8 cellular contexts compared by ENCODE assay signal in genomic region chr17:8173056-8173870, GRCh38. TPM values are rescaled to one million over a fixed set of nuclear protein-coding genes. Genes with fewer than 3 reads are reported as not detected.
A peak's percentile ranks its signal among the peaks of the same experiment; 100 is the strongest.
DNase-seq lines count a peak whose midpoint lies in the region; ATAC-seq and TF ChIP-seq lines count a peak whose summit lies in the region.

No MANE protein-coding gene starts in this region.

- POLR2A ChIA-PET in CD4-positive, alpha-beta memory T cell (lab: Charles Lee; ENCODE audit: partially characterized antibody) = interaction anchor here (0.6 to 26.2 kb wide), 34 partner anchors 14 to 935 kb away, joined by 3 to 1074 read pairs (median 5); partner anchors contain the start of genes ALOXE3, AURKB, BORCS6 and CTC1
- POLR2A ChIA-PET in activated CD4-positive, alpha-beta T cell treated with anti-CD3 and anti-CD28 coated beads for 36 hours (lab: Charles Lee) = interaction anchor here (0.5 to 2.7 kb wide), 42 partner anchors 9 to 776 kb away, joined by 3 to 99 read pairs (median 6); partner anchors contain the start of genes ALOXE3, AURKB, BORCS6 and CTC1

- TF ChIP-seq RAD21 in liver (IDR thresholded peaks at IDR 0.05) = peak; percentile 37 to 57

- H3K4me3 Mint-ChIP-seq in CD4-positive, alpha-beta memory T cell = peak overlapping the region; percentile 84 to 94 (median 90)
- H3K4me3 Mint-ChIP-seq in activated CD4-positive, alpha-beta T cell treated with anti-CD3 and anti-CD28 coated beads for 36 hours = peak overlapping the region; percentile 78

- H3K9me3 ChIP-seq in CD4-positive, alpha-beta memory T cell (ENCODE audit: control insufficient read depth in 1 of 2, low read length in 2 of 2) = no peaks in the 10 kb centered on the region
- no peaks in the 10 kb centered on the region for H3K9me3 ChIP-seq in liver (ENCODE audit: control insufficient read depth in 4 of 4, low read length in 3 of 4)

- peaks cover 30 to 61% (median 43%) of the 10 kb centered on the region in 4 donors for H3K4me1 Mint-ChIP-seq in CD4-positive, alpha-beta memory T cell
- H3K4me1 Mint-ChIP-seq in activated CD4-positive, alpha-beta T cell treated with anti-CD3 and anti-CD28 coated beads for 36 hours = peaks cover 40% of the 10 kb centered on the region

- CTCF ChIA-PET in CD4-positive, alpha-beta memory T cell (lab: Charles Lee; ENCODE audit: partially characterized antibody) = interaction anchor here (0.9 to 1.6 kb wide), 11 partner anchors 9 to 122 kb away, joined by 3 to 11 read pairs (median 4); partner anchors contain the start of genes BORCS6 and SLC25A35
- CTCF ChIA-PET in activated CD4-positive, alpha-beta T cell treated with anti-CD3 and anti-CD28 coated beads for 36 hours (lab: Charles Lee) = interaction anchor here (0.6 to 2.1 kb wide), 12 partner anchors 9 to 486 kb away, joined by 3 to 18 read pairs (median 4); partner anchors contain the start of genes AURKB and TP53

- H3K27ac Mint-ChIP-seq in CD4-positive, alpha-beta memory T cell = peak overlapping the region; percentile 98 to 100 (median 100)
- peak overlapping the region; percentile 96 for H3K27ac Mint-ChIP-seq in activated CD4-positive, alpha-beta T cell treated with anti-CD3 and anti-CD28 coated beads for 36 hours

- peaks cover 45% of the 10 kb centered on the region for H3K4me1 ChIP-seq in CD4-positive, alpha-beta memory T cell (ENCODE audit: insufficient read depth, low read length)
- H3K4me1 ChIP-seq in liver (ENCODE audit: control insufficient read depth in 4 of 4, insufficient read depth in 4 of 4, low read length in 3 of 4) = peaks cover 2 to 31% (median 19%) of the 10 kb centered on the region in 4 donors

- H3K36me3 ChIP-seq in CD4-positive, alpha-beta memory T cell (ENCODE audit: insufficient read depth, low read length) = no peaks in the 10 kb centered on the region
- H3K36me3 ChIP-seq in liver (ENCODE audit: control insufficient read depth in 4 of 4, insufficient read depth in 3 of 4, low read depth in 1 of 4, low read length in 3 of 4) = no peaks in the 10 kb centered on the region

- H3K27me3 ChIP-seq in CD4-positive, alpha-beta memory T cell (ENCODE audit: insufficient read depth, low read length) = no peaks in the 10 kb centered on the region
- H3K27me3 ChIP-seq in liver (ENCODE audit: control insufficient read depth in 4 of 4, insufficient read depth in 4 of 4, low read length in 3 of 4) = no peaks in the 10 kb centered on the region

- H3K4me3 ChIP-seq in CD4-positive, alpha-beta memory T cell (ENCODE audit: low read length in 2 of 2) = peak overlapping the region; percentile 12 to 52
- H3K4me3 ChIP-seq in liver (ENCODE audit: low read depth in 1 of 3, low read length in 3 of 3) = peak overlapping the region in 2 of 3 donors; percentile 28 to 46

- peak overlapping the region; percentile 99 for H3K27ac ChIP-seq in CD4-positive, alpha-beta memory T cell (ENCODE audit: low read depth, low read length)
- H3K27ac ChIP-seq in liver (ENCODE audit: low read depth in 1 of 2, low read length in 2 of 2) = peak overlapping the region; percentile 90 to 91

- TF ChIP-seq CTCF in liver (IDR thresholded peaks at IDR 0.05; ENCODE audit: low read depth, low read length, missing input control) = no peak

- ATAC-seq in GM19395 (IDR thresholded peaks at IDR 0.05; ENCODE audit: unreplicated experiment) = peak; percentile 81
- ATAC-seq in HG03469 (IDR thresholded peaks at IDR 0.05; ENCODE audit: unreplicated experiment) = peak; percentile 50
- peak; percentile 87 for ATAC-seq in activated CD4-positive, alpha-beta T cell treated with anti-CD3 and anti-CD28 coated beads for 36 hours

- peak; percentile 91 to 94 (median 92) for DNase-seq in CD4-positive, alpha-beta memory T cell
- peak; percentile 46 to 83 for DNase-seq in NCI-H524 (lab: John Stamatoyannopoulos, UW)
- DNase-seq in activated CD4-positive, alpha-beta T cell treated with anti-CD3 and anti-CD28 coated beads for 36 hours = peak; percentile 91
- peak; percentile 96 for DNase-seq in dermis microvascular lymphatic vessel endothelial cell (ENCODE audit: low read depth in 2 of 2)
- peak; percentile 60 to 85 (median 76) for DNase-seq in stimulated activated CD4-positive, alpha-beta T cell treated with anti-CD3 and anti-CD28 coated beads, TNF-alpha, amount 100 ng/mL, for 24 hours (ENCODE audit: low read depth in 3 of 3)

- peaks cover 0 to 3% (median 0%) of the 10 kb centered on the region in 8 donors for H3K9me3 Mint-ChIP-seq in CD4-positive, alpha-beta memory T cell
- H3K9me3 Mint-ChIP-seq in activated CD4-positive, alpha-beta T cell treated with anti-CD3 and anti-CD28 coated beads for 36 hours (ENCODE audit: low read depth) = no peaks in the 10 kb centered on the region

- H3K27me3 Mint-ChIP-seq in CD4-positive, alpha-beta memory T cell = no peaks in the 10 kb centered on the region
- no peaks in the 10 kb centered on the region for H3K27me3 Mint-ChIP-seq in activated CD4-positive, alpha-beta T cell treated with anti-CD3 and anti-CD28 coated beads for 36 hours

- intact Hi-C loops in CD4-positive, alpha-beta memory T cell (cut with micrococcal nuclease) = loop anchor here (1.0 kb wide), 4 partner anchors 9 to 49 kb away; no protein-coding TSS in a partner anchor
- intact Hi-C loops in activated CD4-positive, alpha-beta T cell treated with anti-CD3 and anti-CD28 coated beads for 36 hours (cut with DNase I, micrococcal nuclease) = loop anchor here (1.0 to 5.0 kb wide), 10 partner anchors 9 to 486 kb away; partner anchors contain the start of genes SLC25A35 (in 1 of the 2), TP53 (in 1 of the 2) and WRAP53 (in 1 of the 2)

- peaks cover 0 to 7% of the 10 kb centered on the region in 2 donors for H3K36me3 Mint-ChIP-seq in CD4-positive, alpha-beta memory T cell
- no peaks in the 10 kb centered on the region for H3K36me3 Mint-ChIP-seq in activated CD4-positive, alpha-beta T cell treated with anti-CD3 and anti-CD28 coated beads for 36 hours (ENCODE audit: low read depth)

- WGBS in liver = under 1% methylated on average over 23 of the region's 23 CpGs

- peak overlapping the region; percentile 63 to 96 for H3K9ac ChIP-seq in liver (ENCODE audit: low read depth in 1 of 2, low read length in 2 of 2)

TF ChIP-seq in liver, 16 proteins besides CTCF, POLR2A, EP300 and RAD21 (continues in another document):
- TF ChIP-seq HNF4A (conservative IDR thresholded peaks at IDR 0.05) = peak; percentile 46 to 60
- peak; percentile 68 to 81 for TF ChIP-seq RXRA (IDR thresholded peaks at IDR 0.05)
- TF ChIP-seq FOXA2 (IDR thresholded peaks at IDR 0.05) = peak; percentile 51
- TF ChIP-seq SP1 (IDR thresholded peaks at IDR 0.05) = peak; percentile 93

RNA-seq across cellular contexts. Expression of gene TMEM107, which starts 2.9 kb away (rescaled TPM):
- total RNA-seq in CD4-positive, alpha-beta memory T cell = 10 to 100 TPM; 25.0 to 25.3 TPM
- 10 to 100 TPM; 42.4 to 43.7 TPM for polyA plus RNA-seq in CD4-positive, alpha-beta memory T cell
- 10 to 100 TPM; 24.0 to 34.4 TPM for total RNA-seq in activated CD4-positive, alpha-beta T cell treated with anti-CD3 and anti-CD28 coated beads for 36 hours
- 17.2 and 23.7 TPM in 2 replicates for total RNA-seq in dermis microvascular lymphatic vessel endothelial cell
- 1 to 10 TPM; 4.5 to 8.4 TPM for total RNA-seq in liver
- 1 to 10 TPM; 3.0 to 3.9 TPM for polyA plus RNA-seq in liver

RNA-seq across cellular contexts. Expression of gene VAMP2, which starts 10.5 kb away (rescaled TPM):
- 100 to 1,000 TPM; 190 to 203 TPM for total RNA-seq in CD4-positive, alpha-beta memory T cell
- polyA plus RNA-seq in CD4-positive, alpha-beta memory T cell = 100 to 1,000 TPM in 1 of 2 donors, 10 to 100 TPM in 1; 41.6 to 106 TPM
- 10 to 100 TPM; 26.7 to 27.8 TPM for total RNA-seq in activated CD4-positive, alpha-beta T cell treated with anti-CD3 and anti-CD28 coated beads for 36 hours
- 3.1 and 4.9 TPM in 2 replicates for total RNA-seq in dermis microvascular lymphatic vessel endothelial cell
- total RNA-seq in liver = 1 to 10 TPM; 4.2 to 9.0 TPM
- polyA plus RNA-seq in liver = 10 to 100 TPM; 11.4 to 25.9 TPM

RNA-seq across cellular contexts. Expression of gene BORCS6, which starts 16.7 kb away (rescaled TPM):
- total RNA-seq in CD4-positive, alpha-beta memory T cell = 10 to 100 TPM; 19.2 to 19.4 TPM
- polyA plus RNA-seq in CD4-positive, alpha-beta memory T cell = 10 to 100 TPM; 13.3 to 21.9 TPM
- total RNA-seq in activated CD4-positive, alpha-beta T cell treated with anti-CD3 and anti-CD28 coated beads for 36 hours = 1 to 10 TPM; 3.9 to 4.5 TPM
- total RNA-seq in dermis microvascular lymphatic vessel endothelial cell (7.8 and 10.1 TPM in 2 replicates), liver (1 to 10 TPM; 5.1 to 6.8 TPM)
- polyA plus RNA-seq in liver = 1 to 10 TPM; 4.1 to 6.4 TPM

RNA-seq across cellular contexts. Expression of gene PER1, which starts 21.1 kb away (rescaled TPM):
- total RNA-seq in CD4-positive, alpha-beta memory T cell = 10 to 100 TPM; 78.9 to 79.4 TPM
- polyA plus RNA-seq in CD4-positive, alpha-beta memory T cell = 10 to 100 TPM in 1 of 2 donors, 1 to 10 TPM in 1; 3.7 to 18.6 TPM
- 10 to 100 TPM; 46.5 to 55.9 TPM for total RNA-seq in activated CD4-positive, alpha-beta T cell treated with anti-CD3 and anti-CD28 coated beads for 36 hours
- total RNA-seq in dermis microvascular lymphatic vessel endothelial cell = 5.0 and 16.7 TPM in 2 replicates
- 10 to 100 TPM; 10.1 to 71.6 TPM for total RNA-seq in liver
- polyA plus RNA-seq in liver = 10 to 100 TPM; 24.9 to 34.6 TPM

RNA-seq across cellular contexts. Expression of gene AURKB, which starts 37.1 kb away (rescaled TPM):
- total RNA-seq in CD4-positive, alpha-beta memory T cell = under 1 TPM; 0.67 to 0.83 TPM
- polyA plus RNA-seq in CD4-positive, alpha-beta memory T cell = under 1 TPM in 1 of 2 donors, not detected in 1; 0.36 TPM
- total RNA-seq in activated CD4-positive, alpha-beta T cell treated with anti-CD3 and anti-CD28 coated beads for 36 hours = 100 to 1,000 TPM; 173 to 226 TPM
- total RNA-seq in dermis microvascular lymphatic vessel endothelial cell (15.4 and 30.7 TPM in 2 replicates), liver (10 to 100 TPM in 1 of 2 donors, under 1 TPM in 1; 0.42 to 25.9 TPM)
- polyA plus RNA-seq in liver = 1 to 10 TPM; 1.8 to 4.3 TPM

Comparison
In these comparisons a context has a peak if more than half of its experiments do, and no peak if none do; other contexts are left out.
1. Peak in every context shown above with its lines: DNase-seq, ATAC-seq, H3K4me3 ChIP-seq and H3K27ac ChIP-seq.
2. RNA of gene VAMP2, which starts 10.5 kb away (total RNA-seq): 190 to 203 TPM in CD4-positive, alpha-beta memory T cell; 26.7 to 27.8 TPM in activated CD4-positive, alpha-beta T cell treated with anti-CD3 and anti-CD28 coated beads for 36 hours, 4.2 to 9.0 TPM in liver and 3.1 to 4.9 TPM in dermis microvascular lymphatic vessel endothelial cell; every median in the first group is over 4 times any median in the second.